23 cellular contexts compared by ENCODE assay signal in genomic region chr5:158054073-158054387, GRCh38.
DNase-seq lines count a peak whose midpoint lies in the region; ATAC-seq and TF ChIP-seq lines count a peak whose summit lies in the region.
"Had no signal": no experiment of that assay in that cellular context is flagged by ENCODE, and none has a peak within 500 bp of the region (broad histone marks: within the 10 kb centered on the region; RNA-seq: fewer than 3 reads in every experiment).

No MANE protein-coding gene starts in this region.

- peaks cover 15% of the 10 kb centered on the region for H3F3A ChIP-seq in SK-N-SH (replicated peaks; ENCODE audit: insufficient read depth)

- whole genome bisulfite sequencing in SK-N-SH (ENCODE audit: low lambda C conversion rate) = 30% methylated on average over 2 of the region's 2 CpGs
- 65 to 67% methylated on average over 2 of the region's 2 CpGs for WGBS in body of pancreas, 2 donors

- no peaks in the 10 kb centered on the region for H3K9me3 ChIP-seq in BLaER1
- H3K9me3 ChIP-seq in SK-N-SH = no peaks in the 10 kb centered on the region
- H3K9me3 ChIP-seq in body of pancreas = no peaks in the 10 kb centered on the region
- H3K9me3 ChIP-seq: A549 had no signal

- no peak for TF ChIP-seq RAD21 in SK-N-SH (IDR thresholded peaks at IDR 0.05; ENCODE audit: low read length)

- POLR2A ChIA-PET in SK-N-SH (lab: Yijun Ruan, JAX) = no interaction called here

- CTCF ChIA-PET in SK-N-SH (lab: Yijun Ruan, JAX) = interaction anchor here (2.4 kb wide), 1 partner anchor 21 kb away, joined by 10 read pairs; no protein-coding TSS in a partner anchor

- peak overlapping the region; percentile 83 to 88 (median 84) for H3K27ac Mint-ChIP-seq in nephron
- H3K27ac Mint-ChIP-seq in osteocyte (ENCODE audit: unreplicated experiment) = no peak overlapping the region
- no peak overlapping the region for H3K27ac Mint-ChIP-seq in progenitor cell of endocrine pancreas
- H3K27ac Mint-ChIP-seq: CD4-positive, CD25-positive, alpha-beta regulatory T cell; CD8-positive, alpha-beta memory T cell; GM23338; HFFc6; IgD-negative memory B cell had no signal

- peak overlapping the region; percentile 86 for H3K4me2 ChIP-seq in BLaER1
- H3K4me2 ChIP-seq in SK-N-SH = no peak overlapping the region
- H3K4me2 ChIP-seq: A549, GM23338 had no signal

- H3K79me2 ChIP-seq in SK-N-SH (ENCODE audit: insufficient read depth) = no peaks in the 10 kb centered on the region

- no peak overlapping the region for H3K9ac ChIP-seq in BLaER1
- H3K9ac ChIP-seq in SK-N-SH = no peak overlapping the region

- H3K27me3 ChIP-seq in BLaER1 (no peaks in the 10 kb centered on the region), SK-N-SH (ENCODE audit: insufficient read depth) (no peaks in the 10 kb centered on the region), body of pancreas (no peaks in the 10 kb centered on the region)

- H3K27me3 Mint-ChIP-seq in nephron (ENCODE audit: low read depth) (peaks cover 10% of the 10 kb centered on the region), osteocyte (ENCODE audit: unreplicated experiment) (peaks cover 46% of the 10 kb centered on the region), progenitor cell of endocrine pancreas (peaks cover 11% of the 10 kb centered on the region)

- H3K4me3 Mint-ChIP-seq in nephron (no peak overlapping the region), osteocyte (ENCODE audit: unreplicated experiment) (no peak overlapping the region), progenitor cell of endocrine pancreas (ENCODE audit: low read depth) (no peak overlapping the region)
- H3K4me3 Mint-ChIP-seq: CD4-positive, CD25-positive, alpha-beta regulatory T cell; CD8-positive, alpha-beta memory T cell; GM23338; HFFc6; IgD-negative memory B cell had no signal

- TF ChIP-seq CTCF in SK-N-SH (IDR thresholded peaks at IDR 0.05) (no peak), body of pancreas (IDR thresholded peaks at IDR 0.05) (no peak), nephron (IDR thresholded peaks at IDR 0.05; ENCODE audit: unreplicated experiment in 3 of 3) (no peak), osteocyte (IDR thresholded peaks at IDR 0.05) (no peak), progenitor cell of endocrine pancreas (IDR thresholded peaks at IDR 0.05; ENCODE audit: unreplicated experiment) (no peak)

- peaks cover 95% of the 10 kb centered on the region for H3K4me1 ChIP-seq in BLaER1
- peaks cover 4 to 12% of the 10 kb centered on the region in 2 experiments; a peak in 2 of 4 replicates for H3K4me1 ChIP-seq in SK-N-SH (ENCODE audit: control insufficient read depth in 1 of 2, insufficient read depth in 2 of 2, low read depth in 1 of 2, low read length in 1 of 2)
- peaks cover 25% of the 10 kb centered on the region for H3K4me1 ChIP-seq in body of pancreas
- H3K4me1 ChIP-seq: A549 had no signal

- H3K9me2 ChIP-seq in SK-N-SH = no peaks in the 10 kb centered on the region

- H4K20me1 ChIP-seq in BLaER1 = no peaks in the 10 kb centered on the region
- H4K20me1 ChIP-seq in SK-N-SH (ENCODE audit: insufficient read depth) = no peaks in the 10 kb centered on the region

- no peak overlapping the region for H3K4me3 ChIP-seq in BLaER1
- H3K4me3 ChIP-seq in SK-N-SH (ENCODE audit: low read depth in 2 of 2, low read length in 1 of 2) = no peak overlapping the region
- H3K4me3 ChIP-seq in body of pancreas = no peak overlapping the region
- H3K4me3 ChIP-seq: A549, GM23338 had no signal

- TF ChIP-seq EP300 in SK-N-SH (IDR thresholded peaks at IDR 0.05; ENCODE audit: borderline replicate concordance in 1 of 2, low read depth in 1 of 2, low read length in 1 of 2) = no peak

- TF ChIP-seq POLR2A in body of pancreas (IDR thresholded peaks at IDR 0.05) = no peak

- peaks cover 68% of the 10 kb centered on the region for H3K4me1 Mint-ChIP-seq in nephron
- no peaks in the 10 kb centered on the region for H3K4me1 Mint-ChIP-seq in osteocyte (ENCODE audit: unreplicated experiment)
- H3K4me1 Mint-ChIP-seq in progenitor cell of endocrine pancreas (ENCODE audit: low read depth) = peaks cover 17% of the 10 kb centered on the region
- H3K4me1 Mint-ChIP-seq: CD4-positive, CD25-positive, alpha-beta regulatory T cell; CD8-positive, alpha-beta memory T cell had no signal

- no peak for ATAC-seq in body of pancreas
- ATAC-seq: A549, GM23338, HepG2 had no signal

- H3K27ac ChIP-seq in BLaER1 (peak overlapping the region; percentile 80; the same call in 1 of the 2 replicates), SK-N-SH (ENCODE audit: low read depth in 2 of 2, low read length in 1 of 2) (peak overlapping the region in 1 of 2 experiments; percentile 53; a peak in 2 of 4 replicates), body of pancreas (peak overlapping the region in 3 of 4 donors; percentile 21 to 58 (median 54))
- H3K27ac ChIP-seq: 22Rv1, A549, HL-60 had no signal

- H3K36me3 Mint-ChIP-seq in nephron (ENCODE audit: low read depth) (no peaks in the 10 kb centered on the region), osteocyte (ENCODE audit: unreplicated experiment) (no peaks in the 10 kb centered on the region), progenitor cell of endocrine pancreas (ENCODE audit: insufficient read depth) (no peaks in the 10 kb centered on the region)
- H3K36me3 Mint-ChIP-seq: CD4-positive, CD25-positive, alpha-beta regulatory T cell; CD8-positive, alpha-beta memory T cell; IgD-negative memory B cell had no signal

- no peak for DNase-seq in SK-N-SH
- no peak for DNase-seq in body of pancreas
- DNase-seq in NCI-H2081 (lab: John Stamatoyannopoulos, UW) = no peak
- DNase-seq in HPDE6-E6E7 (ENCODE audit: extremely low spot score) = no peak
- DNase-seq in osteocyte (ENCODE audit: extremely low spot score, unreplicated experiment) = no peak
- no peak for DNase-seq in progenitor cell of endocrine pancreas (ENCODE audit: low spot score, unreplicated experiment)
- DNase-seq: C1 segment of cervical spinal cord; CD4-positive, CD25-positive, alpha-beta regulatory T cell; CD8-positive, alpha-beta memory T cell; COR-L47; DMS 273 treated with DMSO at 0.1 percent for 48 hours; DMS53; DND-41; H7 had no signal

- intact Hi-C loops in body of pancreas (cut with DNase I) = no loop called here

- H2AFZ ChIP-seq in SK-N-SH (ENCODE audit: low read depth) = no peak overlapping the region

- H3K9me3 Mint-ChIP-seq in nephron (no peaks in the 10 kb centered on the region), osteocyte (ENCODE audit: unreplicated experiment) (no peaks in the 10 kb centered on the region), progenitor cell of endocrine pancreas (ENCODE audit: low read depth) (no peaks in the 10 kb centered on the region)
- H3K9me3 Mint-ChIP-seq: CD8-positive, alpha-beta memory T cell; GM23338; HFFc6 had no signal

- H3K36me3 ChIP-seq in BLaER1 (no peaks in the 10 kb centered on the region), SK-N-SH (replicated peaks in 1 of 2; ENCODE audit: control insufficient read depth in 1 of 2, insufficient read depth in 2 of 2, low read length in 1 of 2) (no peaks in the 10 kb centered on the region), body of pancreas (replicated peaks in 1 of 2; ENCODE audit: insufficient read depth in 1 of 2, low read depth in 2 of 2) (no peaks in the 10 kb centered on the region)

TF ChIP-seq in SK-N-SH, 30 proteins besides CTCF, POLR2A, EP300 and RAD21:
- TF ChIP-seq NFIC (IDR thresholded peaks at IDR 0.05; ENCODE audit: borderline replicate concordance) (peak; percentile 49; the same call in 1 of the 2 replicates), RXRA (IDR thresholded peaks at IDR 0.05; ENCODE audit: borderline replicate concordance, low read depth) (0 out of 2 replicates have a peak, but pooled peaks have one; percentile 30), REST (IDR thresholded peaks at IDR 0.05; ENCODE audit: low read depth, low read length) (no peak), TCF12 (IDR thresholded peaks at IDR 0.05) (peak; percentile 59), FOSL2 (IDR thresholded peaks at IDR 0.05; ENCODE audit: borderline replicate concordance, low read depth) (no peak)

Comparison
In these comparisons a context has a peak if more than half of its experiments do, and no peak if none do; other contexts are left out.
1. H3K27ac Mint-ChIP-seq: peak in nephron (3 of 3); none in osteocyte (single experiment) and progenitor cell of endocrine pancreas (single experiment).